Comparison of ENCODE assay signal across 24 cellular contexts in the genomic region with DNA sequence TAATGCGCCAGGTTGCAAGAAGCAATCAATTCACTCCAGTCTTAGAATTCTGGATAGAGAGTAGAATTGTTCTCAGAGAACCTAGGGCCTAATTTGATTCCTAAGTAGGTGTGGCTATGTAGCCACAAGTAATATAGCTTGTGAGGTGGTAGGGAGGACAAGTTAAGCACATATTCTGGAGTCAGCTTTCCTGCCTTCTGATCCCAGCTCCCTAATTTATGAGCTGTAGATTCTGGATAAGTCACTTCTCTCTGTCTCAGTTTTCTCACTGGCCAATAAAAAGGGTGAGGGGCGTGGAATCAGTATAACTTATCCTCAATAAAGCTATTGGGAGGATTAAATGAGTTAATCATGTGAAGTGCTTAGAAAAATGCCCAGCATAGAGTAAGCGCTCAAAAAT. TPM values are rescaled to one million over a fixed set of nuclear protein-coding genes. Genes with fewer than 3 reads are reported as not detected.
A peak's percentile ranks its signal among the peaks of the same experiment; 100 is the strongest.
DNase-seq lines count a peak whose midpoint lies in the region; ATAC-seq, FAIRE-seq and TF ChIP-seq lines count a peak whose summit lies in the region.
"Had no signal": no experiment of that assay in that cellular context is flagged by ENCODE, and none has a peak within 500 bp of the region (broad histone marks: within the 10 kb centered on the region; RNA-seq: fewer than 3 reads in every experiment).

No MANE protein-coding gene starts in this region.

- H3K9ac ChIP-seq in HUES6 (ENCODE audit: low read length) (no peak overlapping the region), K562 (ENCODE audit: insufficient read depth in 1 of 2, low read depth in 2 of 2, low read length in 2 of 2) (no peak overlapping the region)
- H3K9ac ChIP-seq: KMS-11, SK-N-SH had no signal

- intact Hi-C loops in K562 (cut with micrococcal nuclease) = no loop called here

- DNase-seq in D341Med (ENCODE audit: low spot score) = peak; percentile 31
- no peak for DNase-seq in K562 (ENCODE audit: extremely low read depth in 1 of 4, low spot score in 3 of 4)
- peak; percentile 83 for DNase-seq in left kidney (ENCODE audit: low read depth, low spot score)
- no peak for DNase-seq in GM20000 (ENCODE audit: low spot score)
- no peak for DNase-seq in NOMO-1 (lab: John Stamatoyannopoulos, UW; ENCODE audit: unreplicated experiment in 2 of 2)
- DNase-seq in small intestine = no peak
- DNase-seq: 8988T, ACHN, Calu3, DMS153, GOT3, NCI-H1048, NCI-H1417, NCI-H1694, NCI-H2029 treated with DMSO at 0.1 percent for 48 hours, NCI-H2171, NCI-H226, NCI-H510A treated with DMSO at 0.1 percent for 48 hours, PC-3, SK-N-SH, SW 1271 had no signal

- no peak for TF ChIP-seq RAD21 in K562 (CRISPR knock-in tag; conservative IDR thresholded peaks at IDR 0.05 in 1 of 2, IDR thresholded peaks at IDR 0.05 in 1 of 2)

- FAIRE-seq in K562 (lab: Jason Lieb, UNC) (no peak), small intestine (lab: Jason Lieb, UNC) (no peak)

- no peak overlapping the region for H3K4me3 ChIP-seq in HUES6 (ENCODE audit: low read depth, low read length)
- no peak overlapping the region for H3K4me3 ChIP-seq in K562
- H3K4me3 ChIP-seq in small intestine (ENCODE audit: low read depth in 1 of 2, low read length in 2 of 2) = no peak overlapping the region

- no peaks in the 10 kb centered on the region for H3K9me1 ChIP-seq in K562 (ENCODE audit: control insufficient read depth, insufficient read depth, low read length)

- no peaks in the 10 kb centered on the region for H3K9me3 ChIP-seq in HUES6 (ENCODE audit: control insufficient read depth, insufficient read depth, low read depth, low read length)
- no peaks in the 10 kb centered on the region for H3K9me3 ChIP-seq in K562 (replicated peaks; ENCODE audit: control insufficient read depth, insufficient read depth, low read depth, low read length)
- H3K9me3 ChIP-seq in small intestine (ENCODE audit: control insufficient read depth, low read depth) = no peaks in the 10 kb centered on the region
- H3K9me3 ChIP-seq: SK-N-SH had no signal

- in situ Hi-C loops in K562 (cut with MboI) = loop anchor here (5.0 kb wide), 1 partner anchor 33 kb away; no protein-coding TSS in a partner anchor

- no TSS peak for BruUV-seq in K562 (replicated peaks; lab: Mats Ljungman, UMichigan)

- H2AFZ ChIP-seq in K562 (ENCODE audit: low read depth, low read length) = no peak overlapping the region

- peak overlapping the region; percentile 74; the same call in 1 of the 2 replicates for H3K27ac ChIP-seq in HUES6 (ENCODE audit: low read depth, low read length)
- H3K27ac ChIP-seq in K562 (ENCODE audit: extremely low read depth, low read depth, low read length) = no peak overlapping the region
- H3K27ac ChIP-seq in small intestine (ENCODE audit: low read depth in 1 of 2, low read length in 1 of 2) = no peak overlapping the region
- H3K27ac ChIP-seq: KMS-11 had no signal

- H3K27me3 ChIP-seq in HUES6 (ENCODE audit: control insufficient read depth, insufficient read depth, low read length) (no peaks in the 10 kb centered on the region), K562 (ENCODE audit: control insufficient read depth in 2 of 2, insufficient read depth in 2 of 2, low read length in 2 of 2) (no peaks in the 10 kb centered on the region), small intestine (ENCODE audit: control insufficient read depth in 2 of 2, insufficient read depth in 2 of 2, low read length in 2 of 2) (no peaks in the 10 kb centered on the region)

- no peak for TF ChIP-seq EP300 in K562 (IDR thresholded peaks at IDR 0.05; ENCODE audit: low read length)

- 79% methylated on average over 3 of the region's 3 CpGs for WGBS in K562 (ENCODE audit: insufficient coverage, low coverage, missing lambda C conversion rate)
- 65 to 86% (median 74%) methylated on average over 3 of the region's 3 CpGs for WGBS in small intestine, 3 donors

- H3K4me1 ChIP-seq in HUES6 (ENCODE audit: control insufficient read depth, insufficient read depth, low read length) (peaks cover 16% of the 10 kb centered on the region), K562 (replicated peaks in 1 of 2; ENCODE audit: control insufficient read depth in 2 of 2, insufficient read depth in 2 of 2, low read length in 2 of 2) (peaks cover 3 to 4% of the 10 kb centered on the region in 2 experiments; a peak in 3 of 5 replicates), small intestine (ENCODE audit: control insufficient read depth in 2 of 2, insufficient read depth in 1 of 2, low read depth in 1 of 2, low read length in 1 of 2) (peaks cover 0 to 2% of the 10 kb centered on the region in 2 donors)

- H3K4me2 ChIP-seq in K562 (ENCODE audit: insufficient read depth, low read length) = no peak overlapping the region
- H3K4me2 ChIP-seq: KMS-11, SK-N-SH had no signal

- no peak for ATAC-seq in K562
- ATAC-seq: HCT116, PC-3 had no signal

- TF ChIP-seq CTCF in K562 (IDR thresholded peaks at IDR 0.05 in 2 of 3, conservative IDR thresholded peaks at IDR 0.05 in 1 of 3; ENCODE audit: insufficient read depth in 2 of 3, low read depth in 1 of 3, low read length in 3 of 3) (no peak), GM20000 (IDR thresholded peaks at IDR 0.05; ENCODE audit: extremely low read depth, missing control alignments) (no peak)

- POLR2A ChIA-PET in K562 (lab: Yijun Ruan, JAX) = interaction anchor here (0.5 to 1.3 kb wide), 3 partner anchors 10 to 162 kb away, joined by 3 to 4 read pairs (median 3); a partner anchor contains a TSS

- CTCF ChIA-PET in K562 (lab: Yijun Ruan, JAX; ENCODE audit: low intra/inter-chr PET ratio) = interaction anchor here (0.6 kb wide), 1 partner anchor 10 kb away, joined by 3 read pairs; no protein-coding TSS in a partner anchor

- H3K79me2 ChIP-seq in K562 (ENCODE audit: control insufficient read depth, insufficient read depth, low read length) = peaks cover 20% of the 10 kb centered on the region

- H3K36me3 ChIP-seq in HUES6 (ENCODE audit: control insufficient read depth, insufficient read depth, low read length) (no peaks in the 10 kb centered on the region), K562 (ENCODE audit: control insufficient read depth, insufficient read depth, low read length) (peaks cover 7% of the 10 kb centered on the region; the same call in 1 of the 3 replicates), small intestine (ENCODE audit: control insufficient read depth in 2 of 2, insufficient read depth in 2 of 2, low read length in 2 of 2) (no peaks in the 10 kb centered on the region)

- H4K20me1 ChIP-seq in K562 (replicated peaks; ENCODE audit: control insufficient read depth, insufficient read depth, low read length) = no peaks in the 10 kb centered on the region

- TF ChIP-seq POLR2A in K562 (conservative IDR thresholded peaks at IDR 0.05) = 0 out of 2 replicates have a peak, but pooled peaks have one; percentile 33

RNA-seq across cellular contexts. Expression of a gene that starts 3.0 kb away (rescaled TPM):
- 36.2 and 47.0 TPM in 2 replicates for total RNA-seq in K562 (2011; cell fraction: chromatin; rRNA removed; ENCODE audit: low replicate concordance)
- 17.5 and 20.7 TPM in 2 replicates for total RNA-seq in K562 (2011; cell fraction: nucleolus; rRNA removed)
- total RNA-seq in K562 (2011; cell fraction: nucleoplasm; rRNA removed) = 15.8 and 16.1 TPM in 2 replicates
- total RNA-seq in K562 (2014; rRNA removed) (76.0 and 97.4 TPM in 2 replicates), K562 (2014; rRNA removed; fragmentation: Illumina TruSeq; extraction: Trizol) (121 and 133 TPM in 2 replicates), K562 (2015; rRNA removed; fragmentation: Illumina TruSeq; extraction: Trizol) (98.2 and 101 TPM in 2 replicates), K562 (2021) (81.3 and 92.3 TPM in 2 replicates)
- polyA plus RNA-seq in K562 (2011; rRNA removed) (40.8 and 64.4 TPM in 2 replicates), K562 (2014; fragmentation: Illumina TruSeq; extraction: Trizol) (83.1 and 111 TPM in 2 replicates), K562 (2014; fragmentation: Nextera tagmentation; extraction: Ambion mirVana) (100 to 1,000 TPM in 1 of 2 experiments, 10 to 100 TPM in 1; 79.0 to 143 TPM), K562 (2014; rRNA removed) (93.1 and 103 TPM in 2 replicates), small intestine (10 to 100 TPM; 40.3 to 49.7 (median 44.3) TPM)
- 15.3 and 19.5 TPM in 2 replicates for polyA plus RNA-seq in K562 (2011; cell fraction: cytosol; rRNA removed)
- 20.1 and 27.2 TPM in 2 replicates for polyA plus RNA-seq in K562 (2011; cell fraction: nucleus; rRNA removed)
- polyA plus RNA-seq in K562 (2012) = 68.5 and 92.6 TPM in 2 replicates
- 54.0 and 69.0 TPM in 2 replicates for polyA minus RNA-seq in K562 (2011; rRNA and poly(A)+ RNA removed)
- polyA minus RNA-seq in K562 (2011; cell fraction: cytosol; rRNA and poly(A)+ RNA removed) = 19.7 and 20.8 TPM in 2 replicates
- 12.4 and 17.1 TPM in 2 replicates for polyA minus RNA-seq in K562 (2011; cell fraction: nucleus; rRNA and poly(A)+ RNA removed)

RNA-seq across cellular contexts. Expression of a gene that starts 35.9 kb away (rescaled TPM):
- total RNA-seq in K562 (2011; cell fraction: chromatin; rRNA removed; ENCODE audit: low replicate concordance) = 17.5 and 26.5 TPM in 2 replicates
- 14.8 and 18.3 TPM in 2 replicates for total RNA-seq in K562 (2011; cell fraction: nucleolus; rRNA removed)
- total RNA-seq in K562 (2011; cell fraction: nucleoplasm; rRNA removed) = 14.0 and 17.7 TPM in 2 replicates
- total RNA-seq in K562 (2014; rRNA removed) (2.8 and 2.9 TPM in 2 replicates), K562 (2014; rRNA removed; fragmentation: Illumina TruSeq; extraction: Trizol) (3.5 and 4.1 TPM in 2 replicates), K562 (2015; rRNA removed; fragmentation: Illumina TruSeq; extraction: Trizol) (4.0 and 4.8 TPM in 2 replicates), K562 (2021) (6.4 and 7.1 TPM in 2 replicates)
- polyA plus RNA-seq in K562 (2011; rRNA removed) (6.9 and 8.8 TPM in 2 replicates), K562 (2014; fragmentation: Illumina TruSeq; extraction: Trizol) (8.9 and 9.3 TPM in 2 replicates), K562 (2014; fragmentation: Nextera tagmentation; extraction: Ambion mirVana) (1 to 10 TPM; 3.6 to 4.3 TPM), K562 (2014; rRNA removed) (4.5 and 8.1 TPM in 2 replicates), small intestine (10 to 100 TPM in 1 of 3 donors, 1 to 10 TPM in 2; 5.1 to 10.2 (median 7.2) TPM)
- 12.5 and 14.5 TPM in 2 replicates for polyA plus RNA-seq in K562 (2011; cell fraction: cytosol; rRNA removed)
- polyA plus RNA-seq in K562 (2011; cell fraction: nucleus; rRNA removed) = 17.3 and 23.9 TPM in 2 replicates
- polyA plus RNA-seq in K562 (2012) = 8.0 and 9.5 TPM in 2 replicates
- 5.0 and 6.9 TPM in 2 replicates for polyA minus RNA-seq in K562 (2011; rRNA and poly(A)+ RNA removed)
- polyA minus RNA-seq in K562 (2011; cell fraction: cytosol; rRNA and poly(A)+ RNA removed) = 7.6 and 7.8 TPM in 2 replicates
- polyA minus RNA-seq in K562 (2011; cell fraction: nucleus; rRNA and poly(A)+ RNA removed) = 7.7 and 9.2 TPM in 2 replicates

RNA-seq across cellular contexts. Expression of a gene that starts 56.1 kb away (rescaled TPM):
- 39.7 and 53.2 TPM in 2 replicates for total RNA-seq in K562 (2011; cell fraction: chromatin; rRNA removed; ENCODE audit: low replicate concordance)
- total RNA-seq in K562 (2011; cell fraction: nucleolus; rRNA removed) = 48.2 and 50.4 TPM in 2 replicates
- total RNA-seq in K562 (2011; cell fraction: nucleoplasm; rRNA removed) = 64.0 and 71.5 TPM in 2 replicates
- total RNA-seq in K562 (2014; rRNA removed) = 362 and 720 TPM in 2 replicates
- total RNA-seq in K562 (2014; rRNA removed; fragmentation: Illumina TruSeq; extraction: Trizol) = 459 and 470 TPM in 2 replicates
- 382 and 426 TPM in 2 replicates for total RNA-seq in K562 (2015; rRNA removed; fragmentation: Illumina TruSeq; extraction: Trizol)
- total RNA-seq in K562 (2021) = 251 and 279 TPM in 2 replicates
- 278 and 436 TPM in 2 replicates for polyA plus RNA-seq in K562 (2011; rRNA removed)
- 100 and 194 TPM in 2 replicates for polyA plus RNA-seq in K562 (2011; cell fraction: cytosol; rRNA removed)
- 98.1 and 163 TPM in 2 replicates for polyA plus RNA-seq in K562 (2011; cell fraction: nucleus; rRNA removed)
- polyA plus RNA-seq in K562 (2012) = 167 and 532 TPM in 2 replicates
- 434 and 491 TPM in 2 replicates for polyA plus RNA-seq in K562 (2014; fragmentation: Illumina TruSeq; extraction: Trizol)
- polyA plus RNA-seq in K562 (2014; fragmentation: Nextera tagmentation; extraction: Ambion mirVana) = 1,000 to 10,000 TPM; 1,478 to 1,905 TPM
- 1,067 and 1,341 TPM in 2 replicates for polyA plus RNA-seq in K562 (2014; rRNA removed)
- 146 and 190 TPM in 2 replicates for polyA minus RNA-seq in K562 (2011; rRNA and poly(A)+ RNA removed)
- 15.1 and 31.7 TPM in 2 replicates for polyA minus RNA-seq in K562 (2011; cell fraction: cytosol; rRNA and poly(A)+ RNA removed)
- polyA minus RNA-seq in K562 (2011; cell fraction: nucleus; rRNA and poly(A)+ RNA removed) = 13.7 and 25.1 TPM in 2 replicates
- polyA plus RNA-seq in small intestine = 100 to 1,000 TPM; 425 to 497 (median 434) TPM

RNA-seq across cellular contexts. Expression of a gene that starts 56.2 kb away (rescaled TPM):
- 6.3 and 7.7 TPM in 2 replicates for total RNA-seq in K562 (2011; cell fraction: chromatin; rRNA removed; ENCODE audit: low replicate concordance)
- 5.7 and 5.8 TPM in 2 replicates for total RNA-seq in K562 (2011; cell fraction: nucleolus; rRNA removed)
- total RNA-seq in K562 (2011; cell fraction: nucleoplasm; rRNA removed) = 6.9 and 10.2 TPM in 2 replicates
- total RNA-seq in K562 (2014; rRNA removed) = 6.4 and 9.3 TPM in 2 replicates
- total RNA-seq in K562 (2014; rRNA removed; fragmentation: Illumina TruSeq; extraction: Trizol) = 10.7 and 13.0 TPM in 2 replicates
- total RNA-seq in K562 (2015; rRNA removed; fragmentation: Illumina TruSeq; extraction: Trizol) = 12.3 and 12.8 TPM in 2 replicates
- total RNA-seq in K562 (2021) = 12.3 and 14.9 TPM in 2 replicates
- 17.4 and 19.4 TPM in 2 replicates for polyA plus RNA-seq in K562 (2011; rRNA removed)
- polyA plus RNA-seq in K562 (2011; cell fraction: cytosol; rRNA removed) = 10.6 and 13.1 TPM in 2 replicates
- polyA plus RNA-seq in K562 (2011; cell fraction: nucleus; rRNA removed) = 9.0 and 10.6 TPM in 2 replicates
- polyA plus RNA-seq in K562 (2012) = 7.4 and 8.9 TPM in 2 replicates
- polyA plus RNA-seq in K562 (2014; fragmentation: Illumina TruSeq; extraction: Trizol) = 13.3 and 14.2 TPM in 2 replicates
- 1 to 10 TPM; 5.3 to 9.1 TPM for polyA plus RNA-seq in K562 (2014; fragmentation: Nextera tagmentation; extraction: Ambion mirVana)
- polyA plus RNA-seq in K562 (2014; rRNA removed) = 10.6 and 11.3 TPM in 2 replicates
- 13.4 and 15.5 TPM in 2 replicates for polyA minus RNA-seq in K562 (2011; rRNA and poly(A)+ RNA removed)
- polyA minus RNA-seq in K562 (2011; cell fraction: cytosol; rRNA and poly(A)+ RNA removed) = 5.5 and 7.3 TPM in 2 replicates
- polyA minus RNA-seq in K562 (2011; cell fraction: nucleus; rRNA and poly(A)+ RNA removed) = 3.2 and 4.4 TPM in 2 replicates
- 10 to 100 TPM in 1 of 3 donors, 1 to 10 TPM in 2; 5.8 to 11.6 (median 7.5) TPM for polyA plus RNA-seq in small intestine

Comparison
In these comparisons a context has a peak if more than half of its experiments do, and no peak if none do; other contexts are left out.
1. DNase-seq: peak in D341Med (single experiment) and left kidney (single experiment); none in K562 (0 of 4), GM20000 (single experiment), NOMO-1 (0 of 2) and small intestine (single experiment).